In the genomic region with DNA sequence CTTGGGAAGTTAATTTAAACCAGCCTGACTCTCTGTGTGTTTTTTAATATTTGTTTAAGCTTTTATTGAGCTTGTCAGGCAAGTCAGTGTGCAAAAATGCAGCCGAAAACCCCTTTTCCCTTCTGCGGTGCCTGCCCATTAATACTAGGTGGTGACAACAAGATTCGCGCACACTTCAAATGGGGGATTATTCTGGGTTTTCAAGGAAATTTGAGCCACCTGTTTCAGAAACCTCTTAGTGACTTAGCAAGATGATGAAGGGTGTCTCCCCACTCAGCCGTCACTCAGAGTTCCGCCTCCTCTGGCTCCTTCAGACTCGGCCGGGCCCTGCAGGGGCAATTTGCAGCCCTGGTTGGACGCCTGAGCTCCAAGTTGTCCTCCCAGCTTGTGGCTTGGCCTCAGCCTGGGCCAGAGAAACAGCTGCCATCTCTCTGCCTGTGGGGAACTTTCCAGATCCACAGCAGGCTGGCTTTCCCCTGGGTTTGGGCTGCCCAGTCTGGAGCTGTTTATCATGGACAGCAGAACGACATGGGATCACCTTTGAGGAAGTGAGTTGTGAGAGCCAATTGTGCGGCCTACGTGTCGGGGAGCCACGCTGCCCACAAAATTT, we compare ENCODE assay signal across 12 cellular contexts.
A peak's percentile ranks its signal among the peaks of the same experiment; 100 is the strongest.
DNase-seq lines count a peak whose midpoint lies in the region; ATAC-seq and TF ChIP-seq lines count a peak whose summit lies in the region.
"Had no signal": no experiment of that assay in that cellular context is flagged by ENCODE, and none has a peak within 500 bp of the region (broad histone marks: within the 10 kb centered on the region; RNA-seq: fewer than 3 reads in every experiment).

No MANE protein-coding gene starts in this region.

- no peak for TF ChIP-seq POLR2A in prostate gland (IDR thresholded peaks at IDR 0.05)

- DNase-seq in ELF-1 (ENCODE audit: low read depth, low spot score) (peak; percentile 51), SJSA1 (ENCODE audit: low read depth in 1 of 2, low spot score in 2 of 2) (peak; percentile 82 to 89), left ventricle myocardium superior (peak; percentile 77), prostate gland (ENCODE audit: low spot score) (peak; percentile 44), activated gamma-delta T cell treated with Interleukin-2 at 50 U/mL for 16 hours (no peak), occipital lobe (lab: John Stamatoyannopoulos, UW) (no peak)
- DNase-seq: activated CD4-positive, alpha-beta T cell treated with anti-CD3 and anti-CD28 coated beads for 1 hour; dermis blood vessel endothelial cell; hippocampal formation; NCI-H1105 had no signal

- no peak overlapping the region for H3K4me3 ChIP-seq in SJSA1
- no peak overlapping the region for H3K4me3 ChIP-seq in prostate gland

- ATAC-seq in left ventricle myocardium superior (peak; percentile 90), HG03159 (IDR thresholded peaks at IDR 0.05; ENCODE audit: unreplicated experiment) (no peak), HG03280 (IDR thresholded peaks at IDR 0.05; ENCODE audit: unreplicated experiment) (no peak)

- intact Hi-C loops in left ventricle myocardium superior (cut with micrococcal nuclease): no loop called here
- intact Hi-C loops in prostate gland (cut with DNase I): no loop called here

- WGBS in prostate gland: 30% methylated on average over 14 of the region's 14 CpGs

- H3K9me3 ChIP-seq in SJSA1 (replicated peaks): no peaks in the 10 kb centered on the region
- H3K9me3 ChIP-seq in prostate gland: no peaks in the 10 kb centered on the region

- H3K27ac ChIP-seq in SJSA1 (peak overlapping the region; percentile 80), prostate gland (peak overlapping the region; percentile 77 to 80)

- H3K36me3 ChIP-seq in SJSA1 (no peaks in the 10 kb centered on the region), prostate gland (no peaks in the 10 kb centered on the region)

- TF ChIP-seq CTCF in prostate gland (IDR thresholded peaks at IDR 0.05): no peak

- H3K27me3 ChIP-seq in SJSA1 (replicated peaks) (no peaks in the 10 kb centered on the region), prostate gland (replicated peaks; ENCODE audit: insufficient read depth) (no peaks in the 10 kb centered on the region)

- H3K4me1 ChIP-seq in SJSA1 (replicated peaks) (peaks cover 63% of the 10 kb centered on the region), prostate gland (replicated peaks) (peaks cover 6% of the 10 kb centered on the region)

Comparison
In these comparisons a context has a peak if more than half of its experiments do, and no peak if none do; other contexts are left out.
1. DNase-seq: peak in ELF-1 (single experiment), SJSA1 (2 of 2), left ventricle myocardium superior (single experiment) and prostate gland (single experiment); none in activated gamma-delta T cell treated with Interleukin-2 at 50 U/mL for 16 hours (single experiment) and occipital lobe (single experiment).